Comparison of ENCODE assay signal across 12 cellular contexts in the genomic region with DNA sequence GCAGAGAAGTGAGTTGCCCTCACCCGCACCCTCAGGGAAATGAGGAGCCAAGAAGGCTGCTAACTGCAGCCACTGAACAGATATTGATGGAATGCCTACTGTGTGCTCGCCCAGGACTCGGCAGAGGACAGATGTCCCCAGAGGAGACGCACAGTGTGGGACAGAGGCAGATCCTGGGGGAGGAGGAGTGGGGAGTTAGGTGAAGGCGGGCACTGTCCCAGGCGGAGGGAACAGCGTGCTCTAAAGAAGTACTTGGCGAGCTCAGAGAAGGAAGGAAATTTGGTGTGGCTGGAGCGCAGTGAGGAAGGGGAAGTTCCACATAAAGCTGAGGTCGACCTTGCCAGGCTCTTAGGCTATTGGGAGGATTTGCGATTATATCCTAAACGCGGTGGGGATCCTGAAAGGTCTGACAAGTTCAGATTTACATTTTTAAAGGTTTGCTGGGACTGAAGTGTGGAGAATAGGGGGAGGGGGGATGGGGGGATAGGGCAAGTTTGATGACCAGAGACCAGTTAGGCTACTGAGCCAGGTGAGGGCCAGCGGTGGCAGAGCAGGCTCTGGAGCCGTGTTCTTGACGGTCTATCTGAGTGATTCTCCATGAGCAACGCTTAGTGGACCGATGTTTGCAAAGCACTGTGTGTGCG. TPM values are rescaled to one million over a fixed set of nuclear protein-coding genes. Genes with fewer than 3 reads are reported as not detected.
DNase-seq lines count a peak whose midpoint lies in the region; ATAC-seq and TF ChIP-seq lines count a peak whose summit lies in the region.
"Had no signal": no experiment of that assay in that cellular context is flagged by ENCODE, and none has a peak within 500 bp of the region (broad histone marks: within the 10 kb centered on the region; RNA-seq: fewer than 3 reads in every experiment).

No MANE protein-coding gene starts in this region.

- no peaks in the 10 kb centered on the region for H3K9me3 Mint-ChIP-seq in progenitor cell of endocrine pancreas (ENCODE audit: low read depth)
- H3K9me3 Mint-ChIP-seq: activated T-cell treated with anti-CD3 and anti-CD28 coated beads, Interleukin-2, amount 50 U/mL, for 72 hours; natural killer cell had no signal

- peaks cover 4% of the 10 kb centered on the region for H3K4me1 Mint-ChIP-seq in progenitor cell of endocrine pancreas (ENCODE audit: low read depth)

- ATAC-seq in heart left ventricle (peak; percentile 63 to 88 (median 82)), HG03521 (IDR thresholded peaks at IDR 0.05; ENCODE audit: unreplicated experiment) (no peak), GM21447 (IDR thresholded peaks at IDR 0.05; ENCODE audit: unreplicated experiment) (no peak)

- no peaks in the 10 kb centered on the region for H3K9me3 ChIP-seq in heart left ventricle

- H3K27ac ChIP-seq in heart left ventricle: peak overlapping the region in 11 of 12 donors; percentile 10 to 76 (median 57)

- WGBS in heart left ventricle, 4 donors: 5 to 9% (median 7%) methylated on average over 19 of the region's 19 CpGs

- H3K27me3 ChIP-seq in heart left ventricle: peaks cover 0 to 42% (median 0%) of the 10 kb centered on the region in 9 donors

- H3K27ac Mint-ChIP-seq in progenitor cell of endocrine pancreas: peak overlapping the region; percentile 5
- H3K27ac Mint-ChIP-seq: activated T-cell treated with anti-CD3 and anti-CD28 coated beads, Interleukin-2, amount 50 U/mL, for 72 hours had no signal

- peak overlapping the region in 5 of 12 donors; percentile 8 to 31 (median 26) for H3K4me3 ChIP-seq in heart left ventricle

- H3K36me3 ChIP-seq in heart left ventricle: peaks cover 0 to 13% (median 6%) of the 10 kb centered on the region in 9 donors

- H3K36me3 Mint-ChIP-seq in progenitor cell of endocrine pancreas (ENCODE audit: insufficient read depth): peaks cover 2% of the 10 kb centered on the region
- H3K36me3 Mint-ChIP-seq: natural killer cell had no signal

- no peak for TF ChIP-seq CTCF in heart left ventricle (IDR thresholded peaks at IDR 0.05)
- no peak for TF ChIP-seq CTCF in progenitor cell of endocrine pancreas (IDR thresholded peaks at IDR 0.05; ENCODE audit: unreplicated experiment)

- no peak for TF ChIP-seq POLR2A in heart left ventricle (IDR thresholded peaks at IDR 0.05)

- intact Hi-C loops in heart left ventricle (cut with DNase I): no loop called here

- H3K4me3 Mint-ChIP-seq in progenitor cell of endocrine pancreas (ENCODE audit: low read depth): no peak overlapping the region
- H3K4me3 Mint-ChIP-seq: activated T-cell treated with anti-CD3 and anti-CD28 coated beads, Interleukin-2, amount 50 U/mL, for 72 hours; natural killer cell had no signal

- DNase-seq in GF-D8 (lab: John Stamatoyannopoulos, UW) (peak; percentile 30), SKM-1 (lab: John Stamatoyannopoulos, UW; ENCODE audit: unreplicated experiment) (peak; percentile 80), heart left ventricle (peak in 3 of 5 donors; percentile 25 to 47 (median 44)), progenitor cell of endocrine pancreas (ENCODE audit: low spot score, unreplicated experiment) (no peak), HPDE6-E6E7 (ENCODE audit: extremely low spot score) (no peak), T-helper 2 cell (no peak)
- DNase-seq: activated T-cell treated with anti-CD3 and anti-CD28 coated beads, Interleukin-2, amount 50 U/mL, for 72 hours; natural killer cell; NCI-H510A; stimulated activated CD4-positive, alpha-beta T cell treated with anti-CD3 and anti-CD28 coated beads, Interleukin-2, amount 100 ng/mL, for 24 hours had no signal

- H3K4me1 ChIP-seq in heart left ventricle: peaks cover 0 to 13% (median 8%) of the 10 kb centered on the region in 12 donors

- H3K27me3 Mint-ChIP-seq in progenitor cell of endocrine pancreas: peaks cover 61% of the 10 kb centered on the region

RNA-seq across cellular contexts. Expression of a gene that starts 23.6 kb away (rescaled TPM):
- total RNA-seq in heart left ventricle (10 to 100 TPM in 7 of 9 donors, 1 to 10 TPM in 2; 5.9 to 30.0 (median 11.8) TPM), progenitor cell of endocrine pancreas (19.6 and 25.6 TPM in 2 replicates)
- polyA plus RNA-seq in heart left ventricle: 10 to 100 TPM in 1 of 2 donors, 1 to 10 TPM in 1; 5.3 to 10.7 TPM

RNA-seq across cellular contexts. Expression of a gene that starts 25.9 kb away (rescaled TPM):
- total RNA-seq in heart left ventricle (10 to 100 TPM; 34.4 to 55.5 (median 45.4) TPM), progenitor cell of endocrine pancreas (54.4 and 60.9 TPM in 2 replicates)
- 10 to 100 TPM; 30.2 to 85.6 TPM for polyA plus RNA-seq in heart left ventricle

RNA-seq across cellular contexts. Expression of a gene that starts 56.8 kb away (rescaled TPM):
- total RNA-seq in heart left ventricle (10 to 100 TPM; 10.7 to 36.1 (median 17.8) TPM), progenitor cell of endocrine pancreas (26.4 and 28.3 TPM in 2 replicates)
- polyA plus RNA-seq in heart left ventricle: 10 to 100 TPM; 25.9 to 48.8 TPM

RNA-seq across cellular contexts. Expression of a gene that starts 58.7 kb away (rescaled TPM):
- total RNA-seq in heart left ventricle (10 to 100 TPM; 10.9 to 20.9 (median 13.7) TPM), progenitor cell of endocrine pancreas (38.6 and 45.0 TPM in 2 replicates)
- 10 to 100 TPM in 1 of 2 donors, 1 to 10 TPM in 1; 8.0 to 25.5 TPM for polyA plus RNA-seq in heart left ventricle

Comparison
In these comparisons a context has a peak if more than half of its experiments do, and no peak if none do; other contexts are left out.
1. DNase-seq: peak in GF-D8 (single experiment), SKM-1 (single experiment) and heart left ventricle (3 of 5); none in progenitor cell of endocrine pancreas (single experiment), HPDE6-E6E7 (single experiment) and T-helper 2 cell (0 of 5).
2. ATAC-seq: peak in heart left ventricle (4 of 4); none in HG03521 (single experiment) and GM21447 (single experiment).